In genomic region chr17:55284001-55284884, GRCh38 we compare ENCODE assay signal across 1 cellular context.
A peak's percentile ranks its signal among the peaks of the same experiment; 100 is the strongest.
TF ChIP-seq lines count a peak whose summit lies in the region.

No MANE protein-coding gene starts in this region.

TF ChIP-seq in HepG2, 621 proteins besides CTCF, POLR2A, EP300 and RAD21 (continued from another document and continues in another):
- no peak for TF ChIP-seq CSRNP2 (CRISPR knock-in tag; conservative IDR thresholded peaks at IDR 0.05; ENCODE audit: low read depth)
- peak; percentile 82; the same call in 1 of the 2 replicates for TF ChIP-seq ZNF652 (CRISPR knock-in tag; IDR thresholded peaks at IDR 0.05; ENCODE audit: borderline replicate concordance, low read depth)
- TF ChIP-seq ZNF274 (CRISPR knock-in tag; IDR thresholded peaks at IDR 0.05) = peak; percentile 13; the same call in 1 of the 2 replicates
- TF ChIP-seq SRSF1 (optimal IDR thresholded peaks at IDR 0.05; ENCODE audit: low read depth, low read length) = no peak
- peak; percentile 29 for TF ChIP-seq BORCS8-MEF2B (CRISPR knock-in tag; IDR thresholded peaks at IDR 0.05)
- no peak for TF ChIP-seq SNRNP70 (IDR thresholded peaks at IDR 0.05; ENCODE audit: low read depth, low read length)
- 0 out of 2 replicates have a peak, but pooled peaks have one; percentile 34 for TF ChIP-seq HDAC6 (IDR thresholded peaks at IDR 0.05; ENCODE audit: low read depth, low read length)
- TF ChIP-seq CC2D1A (CRISPR knock-in tag; IDR thresholded peaks at IDR 0.05) = no peak
- TF ChIP-seq SNAPC4 (CRISPR knock-in tag; IDR thresholded peaks at IDR 0.05) = no peak; the same call in 1 of the 2 replicates
- peak; percentile 73 for TF ChIP-seq NR2C2 (CRISPR knock-in tag; IDR thresholded peaks at IDR 0.05; ENCODE audit: borderline replicate concordance)
- no peak for TF ChIP-seq ATRX (CRISPR knock-in tag; IDR thresholded peaks at IDR 0.05; ENCODE audit: borderline replicate concordance)
- TF ChIP-seq ZSCAN31 (CRISPR knock-in tag; IDR thresholded peaks at IDR 0.05; ENCODE audit: low read depth) = peak; percentile 94
- peak; percentile 34; the same call in 1 of the 2 replicates for TF ChIP-seq ETS1 (CRISPR knock-in tag; IDR thresholded peaks at IDR 0.05)
- no peak for TF ChIP-seq HCFC1 (IDR thresholded peaks at IDR 0.05; ENCODE audit: low read depth, low read length)
- 0 out of 2 replicates have a peak, but pooled peaks have one; percentile 9 for TF ChIP-seq KDM2A (CRISPR knock-in tag; IDR thresholded peaks at IDR 0.05; ENCODE audit: borderline replicate concordance, low read depth)
- no peak for TF ChIP-seq ZSCAN22 (CRISPR knock-in tag; IDR thresholded peaks at IDR 0.05)
- TF ChIP-seq SAP130 (CRISPR knock-in tag; IDR thresholded peaks at IDR 0.05; ENCODE audit: low read depth) = peak; percentile 96
- 0 out of 2 replicates have a peak, but pooled peaks have one; percentile 72 for TF ChIP-seq HOXD1 (CRISPR knock-in tag; IDR thresholded peaks at IDR 0.05)
- no peak for TF ChIP-seq HNRNPK (IDR thresholded peaks at IDR 0.05; ENCODE audit: low read depth, low read length, poor library complexity, severe bottlenecking)
- TF ChIP-seq MAFF (IDR thresholded peaks at IDR 0.05; ENCODE audit: low read depth, low read length) = no peak
- TF ChIP-seq SMAD3 (CRISPR knock-in tag; IDR thresholded peaks at IDR 0.05) = peak; percentile 88
- peak; percentile 74 for TF ChIP-seq ZNF883 (CRISPR knock-in tag; IDR thresholded peaks at IDR 0.05; ENCODE audit: not compliant biosample characterization)
- no peak for TF ChIP-seq ZBTB1 (CRISPR knock-in tag; IDR thresholded peaks at IDR 0.05; ENCODE audit: borderline replicate concordance)
- TF ChIP-seq ZBTB20 (CRISPR knock-in tag; IDR thresholded peaks at IDR 0.05; ENCODE audit: borderline replicate concordance, low read depth) = peak; percentile 81
- TF ChIP-seq KLF11 (CRISPR knock-in tag; IDR thresholded peaks at IDR 0.05) = peak; percentile 31; the same call in 1 of the 2 replicates
- no peak; the same call in 1 of the 2 replicates for TF ChIP-seq ZNF768 (CRISPR knock-in tag; IDR thresholded peaks at IDR 0.05)
- peak; percentile 30; the same call in 1 of the 2 replicates for TF ChIP-seq ZNF292 (CRISPR knock-in tag; IDR thresholded peaks at IDR 0.05; ENCODE audit: borderline replicate concordance, low read depth)
- peak; percentile 53; the same call in 1 of the 2 replicates for TF ChIP-seq ZNF205 (CRISPR knock-in tag; IDR thresholded peaks at IDR 0.05)
- peak; percentile 90 for TF ChIP-seq ZSCAN21 (CRISPR knock-in tag; IDR thresholded peaks at IDR 0.05; ENCODE audit: borderline replicate concordance)
- TF ChIP-seq HNRNPH1 (optimal IDR thresholded peaks at IDR 0.05; ENCODE audit: low read depth, low read length) = peak; percentile 20
- TF ChIP-seq CREM (IDR thresholded peaks at IDR 0.05) = peak; percentile 90
- no peak for TF ChIP-seq CREM (CRISPR knock-in tag; IDR thresholded peaks at IDR 0.05)
- TF ChIP-seq PLSCR1 (CRISPR knock-in tag; IDR thresholded peaks at IDR 0.05; ENCODE audit: borderline replicate concordance) = no peak
- TF ChIP-seq LRRFIP1 (CRISPR knock-in tag; conservative IDR thresholded peaks at IDR 0.05) = 0 out of 2 replicates have a peak, but pooled peaks have one; percentile 17
- peak; percentile 64; the same call in 1 of the 2 replicates for TF ChIP-seq ZBTB33 (CRISPR knock-in tag; IDR thresholded peaks at IDR 0.05)
- no peak for TF ChIP-seq BCLAF1 (IDR thresholded peaks at IDR 0.05)
- TF ChIP-seq NFAT5 (CRISPR knock-in tag; IDR thresholded peaks at IDR 0.05) = no peak
- peak; percentile 78 for TF ChIP-seq ZNF446 (CRISPR knock-in tag; IDR thresholded peaks at IDR 0.05)
